In the genomic region with DNA sequence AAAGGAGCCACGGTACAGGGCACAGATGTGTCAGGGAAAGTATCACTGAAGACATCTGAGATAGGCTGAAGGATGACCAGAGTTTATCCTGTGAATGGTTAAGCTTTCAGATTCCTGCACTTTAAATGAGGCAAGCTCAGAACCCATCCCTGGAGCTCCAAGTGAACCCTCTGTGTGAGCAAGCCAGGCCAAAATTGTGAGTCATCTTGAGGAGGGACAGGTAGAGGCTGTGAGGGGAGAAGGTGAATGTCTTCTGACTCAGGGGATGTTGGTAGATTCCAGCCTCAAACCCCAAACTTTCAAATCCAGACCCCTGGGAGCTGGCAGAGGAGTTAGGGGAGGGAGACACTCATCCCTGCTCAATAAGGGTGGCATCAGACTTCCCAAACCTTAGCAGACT, we compare ENCODE assay signal across 27 cellular contexts. TPM values are rescaled to one million over a fixed set of nuclear protein-coding genes. Genes with fewer than 3 reads are reported as not detected.
DNase-seq lines count a peak whose midpoint lies in the region; ATAC-seq, FAIRE-seq and TF ChIP-seq lines count a peak whose summit lies in the region.
"Had no signal": no experiment of that assay in that cellular context is flagged by ENCODE, and none has a peak within 500 bp of the region (broad histone marks: within the 10 kb centered on the region; RNA-seq: fewer than 3 reads in every experiment).

No MANE protein-coding gene starts in this region.

- H3K27ac Mint-ChIP-seq in dendritic cell treated with granulocyte-macrophage colony-stimulating factor and Interleukin-4, amounts not matched to agents 40 ng/mL and 50 ng/mL, for 4 days: peak overlapping the region; percentile 18

- H3K4me3 Mint-ChIP-seq in dendritic cell treated with granulocyte-macrophage colony-stimulating factor and Interleukin-4, amounts not matched to agents 40 ng/mL and 50 ng/mL, for 4 days: no peak overlapping the region
- H3K4me3 Mint-ChIP-seq: CD8-positive, alpha-beta memory T cell had no signal

- H3K4me3 ChIP-seq in A549: no peak overlapping the region

- FAIRE-seq in A549 (lab: Jason Lieb, UNC): no peak
- FAIRE-seq: GM12891, H54, RCC 7860 had no signal

- intact Hi-C loops in dendritic cell treated with granulocyte-macrophage colony-stimulating factor and Interleukin-4, amounts not matched to agents 40 ng/mL and 50 ng/mL, for 4 days (cut with micrococcal nuclease): no loop called here

- TF ChIP-seq POLR2A in A549 (IDR thresholded peaks at IDR 0.05; ENCODE audit: low read length): no peak

- TF ChIP-seq CTCF in A549 (IDR thresholded peaks at IDR 0.05) (no peak), RWPE1 (conservative IDR thresholded peaks at IDR 0.05; ENCODE audit: low read depth) (no peak), omental fat pad (IDR thresholded peaks at IDR 0.05) (no peak)

- H3K4me1 Mint-ChIP-seq in dendritic cell treated with granulocyte-macrophage colony-stimulating factor and Interleukin-4, amounts not matched to agents 40 ng/mL and 50 ng/mL, for 4 days (ENCODE audit: low read depth): peaks cover 25% of the 10 kb centered on the region

- no peak for TF ChIP-seq RAD21 in A549 (conservative IDR thresholded peaks at IDR 0.05 in 1 of 2, IDR thresholded peaks at IDR 0.05 in 1 of 2)

- WGBS in A549 (ENCODE audit: missing lambda C conversion rate): 63% methylated on average over 1 of the region's 1 CpG

- CTCF ChIA-PET in A549 (lab: Yijun Ruan, JAX) (interaction anchor here (0.6 to 18.6 kb wide), 11 partner anchors 8 to 242 kb away, joined by 3 to 281 read pairs (median 4); no protein-coding TSS in a partner anchor), RWPE1 (lab: Yijun Ruan, JAX) (no interaction called here)

- POLR2A ChIA-PET in A549 (lab: Yijun Ruan, JAX): no interaction called here
- POLR2A ChIA-PET in RWPE1 (lab: Yijun Ruan, JAX; ENCODE audit: low non-redundant PET): no interaction called here

- H3K36me3 Mint-ChIP-seq in dendritic cell treated with granulocyte-macrophage colony-stimulating factor and Interleukin-4, amounts not matched to agents 40 ng/mL and 50 ng/mL, for 4 days (ENCODE audit: low read depth): peaks cover 19% of the 10 kb centered on the region
- H3K36me3 Mint-ChIP-seq: CD8-positive, alpha-beta memory T cell had no signal

- H3K27ac ChIP-seq in A549: peak overlapping the region; percentile 84 to 88
- no peak overlapping the region for H3K27ac ChIP-seq in RWPE1
- H3K27ac ChIP-seq: 22Rv1 had no signal

- ATAC-seq in A549 (no peak), omental fat pad (ENCODE audit: low FRiP score) (peak; percentile 65), GM18519 (IDR thresholded peaks at IDR 0.05; ENCODE audit: low FRiP score, unreplicated experiment) (no peak), GM21786 (IDR thresholded peaks at IDR 0.05; ENCODE audit: unreplicated experiment) (no peak)

- DNase-seq in A549 (ENCODE audit: low read depth in 1 of 2, low spot score in 1 of 2) (no peak), RWPE1 (ENCODE audit: low spot score) (peak; percentile 52), omental fat pad (ENCODE audit: low spot score) (no peak), AG08395 (ENCODE audit: low spot score) (no peak), hippocampal formation (lab: John Stamatoyannopoulos, UW) (no peak)
- DNase-seq: AML-193; C1 segment of cervical spinal cord; Calu3; CD8-positive, alpha-beta memory T cell; DMS153; KBM-7; NCI-H1092 treated with DMSO at 0.1 percent for 48 hours; NCI-H146; NCI-H2029; NCI-H345; NCI-H524; NCI-H774; NK-92 treated with Interleukin-12 subunit alpha and Interleukin-12 subunit beta, amount 100 ng/mL, for 24 hours; Right ventricle myocardium superior had no signal

- no peak for TF ChIP-seq EP300 in A549 (IDR thresholded peaks at IDR 0.05)

- H3K4me2 ChIP-seq in A549: no peak overlapping the region

- H3K9me3 ChIP-seq in A549: no peaks in the 10 kb centered on the region

- H3K4me1 ChIP-seq in A549: peaks cover 43% of the 10 kb centered on the region

- H3K27me3 Mint-ChIP-seq in dendritic cell treated with granulocyte-macrophage colony-stimulating factor and Interleukin-4, amounts not matched to agents 40 ng/mL and 50 ng/mL, for 4 days: peaks cover 34% of the 10 kb centered on the region

- no peaks in the 10 kb centered on the region for H3K9me3 Mint-ChIP-seq in dendritic cell treated with granulocyte-macrophage colony-stimulating factor and Interleukin-4, amounts not matched to agents 40 ng/mL and 50 ng/mL, for 4 days
- H3K9me3 Mint-ChIP-seq: CD8-positive, alpha-beta memory T cell had no signal

TF ChIP-seq in A549, 52 proteins besides CTCF, POLR2A, EP300 and RAD21:
- no peak for TF ChIP-seq ESRRA (IDR thresholded peaks at IDR 0.05; ENCODE audit: borderline replicate concordance, low read length)
- TF ChIP-seq EHF (CRISPR knock-in tag; IDR thresholded peaks at IDR 0.05): no peak
- no peak for TF ChIP-seq EHMT2 (IDR thresholded peaks at IDR 0.05; ENCODE audit: low read depth)
- TF ChIP-seq RARB (CRISPR knock-in tag; IDR thresholded peaks at IDR 0.05): no peak
- TF ChIP-seq KDM5A (IDR thresholded peaks at IDR 0.05): no peak
- no peak for TF ChIP-seq BHLHE40 (IDR thresholded peaks at IDR 0.05; ENCODE audit: low read depth, low read length)
- no peak for TF ChIP-seq NFE2L2 (conservative IDR thresholded peaks at IDR 0.05; ENCODE audit: low read length)
- no peak for TF ChIP-seq HOXB13 (CRISPR knock-in tag; IDR thresholded peaks at IDR 0.05; ENCODE audit: low read depth)

RNA-seq across cellular contexts. Expression of gene CHRDL2, which starts 36.7 kb away (rescaled TPM):
- 1.8 and 2.3 TPM in 2 replicates for polyA plus RNA-seq in A549 (2011; rRNA removed)
- polyA plus RNA-seq in A549 (2012; cell fraction: cytosol; rRNA removed): 4.9 and 6.3 TPM in 2 replicates
- 5.5 and 5.8 TPM in 2 replicates for polyA plus RNA-seq in A549 (2012; cell fraction: nucleus; rRNA removed)
- polyA plus RNA-seq in A549 (2017; fragmentation: RNase III; extraction: RNeasy Plus Mini Kit Qiagen cat#74134 plus additional on column Dnase treatment): 2.6 to 5.8 TPM (median 5.4 TPM) in 3 replicates
- polyA minus RNA-seq in A549 (2011; rRNA and poly(A)+ RNA removed): 1.7 and 3.4 TPM in 2 replicates
- total RNA-seq in omental fat pad: under 1 TPM in 2 of 4 donors, not detected in 2; 0.28 to 0.96 TPM
- total RNA-seq: Calu3; CD8-positive, alpha-beta memory T cell; G401 had no signal
- polyA plus RNA-seq: CD8-positive, alpha-beta memory T cell had no signal

RNA-seq across cellular contexts. Expression of gene RNF169, which starts 54.1 kb away (rescaled TPM):
- polyA plus RNA-seq in A549 (2011; rRNA removed) (10.7 and 11.1 TPM in 2 replicates), A549 (2017; fragmentation: RNase III; extraction: RNeasy Plus Mini Kit Qiagen cat#74134 plus additional on column Dnase treatment) (5.8 to 6.3 TPM (median 6.2 TPM) in 3 replicates)
- 1.2 and 1.4 TPM in 2 replicates for polyA plus RNA-seq in A549 (2012; cell fraction: cytosol; rRNA removed)
- polyA plus RNA-seq in A549 (2012; cell fraction: nucleus; rRNA removed): 1.2 and 1.7 TPM in 2 replicates
- polyA minus RNA-seq in A549 (2011; rRNA and poly(A)+ RNA removed): 25.6 and 28.7 TPM in 2 replicates
- total RNA-seq in omental fat pad: 10 to 100 TPM; 15.2 to 27.3 (median 20.4) TPM
